Comparison of ENCODE assay signal across 22 cellular contexts in genomic region chr4:145851516-145852201, GRCh38.
DNase-seq lines count a peak whose midpoint lies in the region; ATAC-seq and TF ChIP-seq lines count a peak whose summit lies in the region.
"Had no signal": no experiment of that assay in that cellular context is flagged by ENCODE, and none has a peak within 500 bp of the region (broad histone marks: within the 10 kb centered on the region; RNA-seq: fewer than 3 reads in every experiment).

No MANE protein-coding gene starts in this region.

- peak overlapping the region; percentile 4 for H3K9ac ChIP-seq in mesenchymal stem cell (ENCODE audit: low read length)
- H3K9ac ChIP-seq: KMS-11, parathyroid adenoma had no signal

- intact Hi-C loops in mucosa of descending colon (cut with DNase I, micrococcal nuclease) = no loop called here

- no peaks in the 10 kb centered on the region for H3K9me3 Mint-ChIP-seq in activated naive CD4-positive, alpha-beta T cell treated with anti-CD3 and anti-CD28 coated beads, Interleukin-2, amount 50 U/mL, for 24 hours
- H3K9me3 Mint-ChIP-seq in activated naive CD4-positive, alpha-beta T cell treated with anti-CD3 and anti-CD28 coated beads, Interleukin-2, amount 10 ng/mL, durations not matched to agents 7 days and 5 days = no peaks in the 10 kb centered on the region
- no peaks in the 10 kb centered on the region for H3K9me3 Mint-ChIP-seq in activated naive CD8-positive, alpha-beta T cell treated with anti-CD3 and anti-CD28 coated beads, Interleukin-2, amount 50 U/mL, for 24 hours
- no peaks in the 10 kb centered on the region for H3K9me3 Mint-ChIP-seq in type B pancreatic cell
- H3K9me3 Mint-ChIP-seq: activated T-cell treated with anti-CD3 and anti-CD28 coated beads, Interleukin-2, amount 50 U/mL, for 72 hours had no signal

- TF ChIP-seq CTCF in type B pancreatic cell (conservative IDR thresholded peaks at IDR 0.05) = no peak
- TF ChIP-seq CTCF in mucosa of descending colon (IDR thresholded peaks at IDR 0.05) = no peak

- H3K9me3 ChIP-seq in mesenchymal stem cell (ENCODE audit: control insufficient read depth, low read length) (no peaks in the 10 kb centered on the region), mucosa of descending colon (no peaks in the 10 kb centered on the region)
- H3K9me3 ChIP-seq: adrenal gland had no signal

- no peak overlapping the region for H2BK12ac ChIP-seq in mesenchymal stem cell (ENCODE audit: low read length in 2 of 2)

- CTCF ChIA-PET in activated naive CD4-positive, alpha-beta T cell treated with anti-CD3 and anti-CD28 coated beads, Interleukin-2, amount 10 ng/mL, durations not matched to agents 7 days and 5 days (lab: Charles Lee) = interaction anchor here (1.6 to 1.7 kb wide), 2 partner anchors 9 to 12 kb away, joined by 4 to 6 read pairs; no protein-coding TSS in a partner anchor

- H3K4me2 ChIP-seq in mesenchymal stem cell (ENCODE audit: low read length, poor library complexity, severe bottlenecking) = no peak overlapping the region
- H3K4me2 ChIP-seq: KMS-11, smooth muscle cell had no signal

- H3K79me1 ChIP-seq in mesenchymal stem cell (replicated peaks; ENCODE audit: low read length, poor library complexity, severe bottlenecking) = peaks cover 18% of the 10 kb centered on the region

- no peak overlapping the region for H2BK120ac ChIP-seq in mesenchymal stem cell (ENCODE audit: low read depth, low read length)

- H3K4me1 ChIP-seq in mesenchymal stem cell (ENCODE audit: control insufficient read depth, insufficient read depth, low read depth, low read length) (peaks cover 2% of the 10 kb centered on the region), mucosa of descending colon (ENCODE audit: low read depth) (no peaks in the 10 kb centered on the region)

- H3K36me3 ChIP-seq in mesenchymal stem cell (ENCODE audit: control insufficient read depth in 1 of 2, insufficient read depth in 2 of 2, low read depth in 1 of 2, low read length in 2 of 2) (peaks cover 0 to 12% of the 10 kb centered on the region in 2 experiments), mucosa of descending colon (ENCODE audit: low read depth) (no peaks in the 10 kb centered on the region)
- H3K36me3 ChIP-seq: adrenal gland had no signal

- no peak overlapping the region for H2AFZ ChIP-seq in mesenchymal stem cell (ENCODE audit: low read depth, low read length)
- H2AFZ ChIP-seq: parathyroid adenoma had no signal

- no peaks in the 10 kb centered on the region for H3K4me1 Mint-ChIP-seq in activated naive CD4-positive, alpha-beta T cell treated with anti-CD3 and anti-CD28 coated beads, Interleukin-2, amount 50 U/mL, for 24 hours
- no peaks in the 10 kb centered on the region for H3K4me1 Mint-ChIP-seq in activated naive CD4-positive, alpha-beta T cell treated with anti-CD3 and anti-CD28 coated beads, Interleukin-2, amount 10 ng/mL, durations not matched to agents 7 days and 5 days
- H3K4me1 Mint-ChIP-seq in activated naive CD8-positive, alpha-beta T cell treated with anti-CD3 and anti-CD28 coated beads, Interleukin-2, amount 50 U/mL, for 24 hours = no peaks in the 10 kb centered on the region
- H3K4me1 Mint-ChIP-seq in type B pancreatic cell (ENCODE audit: unreplicated experiment) = peaks cover 19% of the 10 kb centered on the region

- no peak overlapping the region for H3K4ac ChIP-seq in mesenchymal stem cell (ENCODE audit: low read depth in 1 of 2, low read length in 2 of 2)

- H3K36me3 Mint-ChIP-seq in activated naive CD4-positive, alpha-beta T cell treated with anti-CD3 and anti-CD28 coated beads, Interleukin-2, amount 50 U/mL, for 24 hours = peaks cover 10% of the 10 kb centered on the region
- H3K36me3 Mint-ChIP-seq in activated naive CD4-positive, alpha-beta T cell treated with anti-CD3 and anti-CD28 coated beads, Interleukin-2, amount 10 ng/mL, durations not matched to agents 7 days and 5 days = peaks cover 5% of the 10 kb centered on the region
- H3K36me3 Mint-ChIP-seq in activated naive CD8-positive, alpha-beta T cell treated with anti-CD3 and anti-CD28 coated beads, Interleukin-2, amount 50 U/mL, for 24 hours (ENCODE audit: low read depth) = peaks cover 35% of the 10 kb centered on the region
- peaks cover 27% of the 10 kb centered on the region for H3K36me3 Mint-ChIP-seq in type B pancreatic cell

- no peak overlapping the region for H3K27ac ChIP-seq in mesenchymal stem cell (ENCODE audit: low read length, poor library complexity, severe bottlenecking)
- H3K27ac ChIP-seq: adrenal gland, KMS-11, parathyroid adenoma had no signal

- H4K91ac ChIP-seq in mesenchymal stem cell (ENCODE audit: low read length) = no peak overlapping the region

- H3K14ac ChIP-seq in mesenchymal stem cell (ENCODE audit: low read length in 2 of 2) = no peak overlapping the region

- peak overlapping the region; percentile 25 for H3K27ac Mint-ChIP-seq in activated naive CD4-positive, alpha-beta T cell treated with anti-CD3 and anti-CD28 coated beads, Interleukin-2, amount 50 U/mL, for 24 hours
- H3K27ac Mint-ChIP-seq in activated naive CD4-positive, alpha-beta T cell treated with anti-CD3 and anti-CD28 coated beads, Interleukin-2, amount 10 ng/mL, durations not matched to agents 7 days and 5 days = no peak overlapping the region
- peak overlapping the region; percentile 4 for H3K27ac Mint-ChIP-seq in activated naive CD8-positive, alpha-beta T cell treated with anti-CD3 and anti-CD28 coated beads, Interleukin-2, amount 50 U/mL, for 24 hours
- H3K27ac Mint-ChIP-seq in type B pancreatic cell = peak overlapping the region; percentile 51
- H3K27ac Mint-ChIP-seq: activated T-cell treated with anti-CD3 and anti-CD28 coated beads, Interleukin-2, amount 50 U/mL, for 72 hours had no signal

- no peak for DNase-seq in activated naive CD4-positive, alpha-beta T cell treated with anti-CD3 and anti-CD28 coated beads, Interleukin-2, amount 10 ng/mL, durations not matched to agents 7 days and 5 days
- DNase-seq in activated naive CD8-positive, alpha-beta T cell treated with anti-CD3 and anti-CD28 coated beads, Interleukin-2, amount 50 U/mL, for 24 hours = no peak
- no peak for DNase-seq in mesenchymal stem cell
- DNase-seq in type B pancreatic cell (ENCODE audit: extremely low spot score, unreplicated experiment) = no peak
- no peak for DNase-seq in NCI-H2081 (lab: John Stamatoyannopoulos, UW)
- no peak for DNase-seq in mucosa of descending colon
- no peak for DNase-seq in Ammon's horn (ENCODE audit: low spot score)
- DNase-seq: activated CD4-positive, alpha-beta T cell treated with anti-CD3 and anti-CD28 coated beads, Interleukin-2, amount 50 U/mL, for 48 hours; activated T-cell treated with anti-CD3 and anti-CD28 coated beads, Interleukin-2, amount 50 U/mL, for 72 hours; adrenal gland; cerebellar nuclear complex; DMS 273 treated with DMSO at 0.1 percent for 48 hours; left colon; NCI-H1105; NCI-H2171 treated with DMSO at 0.1 percent for 48 hours; RPMI8226; stimulated activated CD4-positive, alpha-beta T cell treated with anti-CD3 and anti-CD28 coated beads, Interleukin-4, amount 100 ng/mL, for 4 hours; stimulated activated CD8-positive, alpha-beta memory T cell treated with anti-CD3 and anti-CD28 coated beads, Interleukin-4, amount 100 ng/mL, for 48 hours had no signal

- ATAC-seq in activated naive CD8-positive, alpha-beta T cell treated with anti-CD3 and anti-CD28 coated beads, Interleukin-2, amount 50 U/mL, for 24 hours = no peak
- no peak for ATAC-seq in mucosa of descending colon
- ATAC-seq: activated T-cell treated with anti-CD3 and anti-CD28 coated beads, Interleukin-2, amount 50 U/mL, for 72 hours; left colon had no signal

- no peak overlapping the region for H3K18ac ChIP-seq in mesenchymal stem cell (ENCODE audit: low read depth in 1 of 2, low read length in 2 of 2)

- no peaks in the 10 kb centered on the region for H3K27me3 ChIP-seq in mesenchymal stem cell (ENCODE audit: control insufficient read depth in 1 of 2, insufficient read depth in 1 of 2, low read length in 2 of 2)
- H3K27me3 ChIP-seq: adrenal gland had no signal

- no peak overlapping the region for H2AK5ac ChIP-seq in mesenchymal stem cell (ENCODE audit: low read length, severe bottlenecking)

- H2BK15ac ChIP-seq in mesenchymal stem cell (ENCODE audit: low read depth, poor library complexity, severe bottlenecking) = no peak overlapping the region

- H3K4me3 Mint-ChIP-seq in activated naive CD4-positive, alpha-beta T cell treated with anti-CD3 and anti-CD28 coated beads, Interleukin-2, amount 50 U/mL, for 24 hours = no peak overlapping the region
- H3K4me3 Mint-ChIP-seq in activated naive CD4-positive, alpha-beta T cell treated with anti-CD3 and anti-CD28 coated beads, Interleukin-2, amount 10 ng/mL, durations not matched to agents 7 days and 5 days = no peak overlapping the region
- no peak overlapping the region for H3K4me3 Mint-ChIP-seq in activated naive CD8-positive, alpha-beta T cell treated with anti-CD3 and anti-CD28 coated beads, Interleukin-2, amount 50 U/mL, for 24 hours
- H3K4me3 Mint-ChIP-seq in type B pancreatic cell = no peak overlapping the region
- H3K4me3 Mint-ChIP-seq: activated T-cell treated with anti-CD3 and anti-CD28 coated beads, Interleukin-2, amount 50 U/mL, for 72 hours had no signal

- no peak overlapping the region for H2BK5ac ChIP-seq in mesenchymal stem cell (ENCODE audit: low read depth, low read length, poor library complexity, severe bottlenecking)

- no peak overlapping the region for H4K8ac ChIP-seq in mesenchymal stem cell (ENCODE audit: low read length)

- WGBS in mesenchymal stem cell = 71% methylated on average over 2 of the region's 2 CpGs

- no peaks in the 10 kb centered on the region for H3K27me3 Mint-ChIP-seq in activated naive CD4-positive, alpha-beta T cell treated with anti-CD3 and anti-CD28 coated beads, Interleukin-2, amount 50 U/mL, for 24 hours
- no peaks in the 10 kb centered on the region for H3K27me3 Mint-ChIP-seq in activated naive CD4-positive, alpha-beta T cell treated with anti-CD3 and anti-CD28 coated beads, Interleukin-2, amount 10 ng/mL, durations not matched to agents 7 days and 5 days
- no peaks in the 10 kb centered on the region for H3K27me3 Mint-ChIP-seq in activated naive CD8-positive, alpha-beta T cell treated with anti-CD3 and anti-CD28 coated beads, Interleukin-2, amount 50 U/mL, for 24 hours
- no peaks in the 10 kb centered on the region for H3K27me3 Mint-ChIP-seq in type B pancreatic cell

- no peak overlapping the region for H3K4me3 ChIP-seq in mesenchymal stem cell (ENCODE audit: insufficient read depth in 1 of 2, low read depth in 1 of 2, low read length in 2 of 2)
- no peak overlapping the region for H3K4me3 ChIP-seq in mucosa of descending colon
- H3K4me3 ChIP-seq: adrenal gland, smooth muscle cell had no signal

- H3K23ac ChIP-seq in mesenchymal stem cell (ENCODE audit: low read length in 2 of 2) = no peak overlapping the region
